Comparison of ENCODE assay signal across 27 cellular contexts in genomic region chr19:49973987-49974386, GRCh38. TPM values are rescaled to one million over a fixed set of nuclear protein-coding genes. Genes with fewer than 3 reads are reported as not detected.
DNase-seq lines count a peak whose midpoint lies in the region; ATAC-seq and TF ChIP-seq lines count a peak whose summit lies in the region.
"Had no signal": no experiment of that assay in that cellular context is flagged by ENCODE, and none has a peak within 500 bp of the region (broad histone marks: within the 10 kb centered on the region; RNA-seq: fewer than 3 reads in every experiment).

No MANE protein-coding gene starts in this region.

- H3K27ac ChIP-seq in testis, result no peak overlapping the region
- H3K27ac ChIP-seq: RWPE1, sigmoid colon, VCaP had no signal

- in situ Hi-C loops in KBM-7 (cut with MboI; ENCODE audit: low pct_unique_long_range_greater_than_20kb, low sequenced_read_pairs), result no loop called here

- no peaks in the 10 kb centered on the region for H3K9me3 ChIP-seq in testis
- H3K9me3 ChIP-seq: sigmoid colon, SK-N-SH had no signal

- intact Hi-C loops in left ventricle myocardium superior (cut with micrococcal nuclease) (no loop called here), testis (cut with DNase I; ENCODE audit: low total_unique reads) (no loop called here)

- no peak for TF ChIP-seq CTCF in testis (IDR thresholded peaks at IDR 0.05)

- no peak for TF ChIP-seq POLR2A in testis (IDR thresholded peaks at IDR 0.05)

- H3K4me3 ChIP-seq in testis, result no peak overlapping the region
- H3K4me3 ChIP-seq: sigmoid colon had no signal

- peak; percentile 49 for ATAC-seq in left ventricle myocardium superior
- ATAC-seq: stimulated activated naive B cell treated with anti-CD40 and anti-IgM and Interleukin-4, amounts not matched to agents 10 μg/mL and 1 μg/mL and 100 μg/mL, for 72 hours; T-helper 17 cell had no signal

- H3K27me3 ChIP-seq in testis, result no peaks in the 10 kb centered on the region

- WGBS in testis, 2 donors, result 64 to 92% methylated on average over 18 of the region's 18 CpGs

- DNase-seq in KBM-7, result peak; percentile 43
- DNase-seq in UCSD-AML1 (lab: John Stamatoyannopoulos, UW; ENCODE audit: unreplicated experiment), result peak; percentile 41
- DNase-seq in left ventricle myocardium superior, result peak; percentile 54
- DNase-seq in testis, result peak; percentile 24
- no peak for DNase-seq in retina
- no peak for DNase-seq in LoVo (ENCODE audit: low spot score)
- no peak for DNase-seq in NCI-H2107 (lab: John Stamatoyannopoulos, UW)
- DNase-seq: activated CD4-positive, alpha-beta T cell treated with anti-CD3 and anti-CD28 coated beads for 4 hours; activated CD8-positive, alpha-beta memory T cell treated with anti-CD3 and anti-CD28 coated beads for 24 hours; activated gamma-delta T cell treated with Interleukin-2 at 50 U/mL for 16 hours; activated T-cell treated with anti-CD3 and anti-CD28 coated beads, Interleukin-2, amount 50 U/mL, for 24 hours; central memory CD4-positive, alpha-beta T cell; islet precursor cell; NCI-H1436; NCI-H446; NCI-H774; sigmoid colon; SK-N-SH; stimulated activated naive B cell treated with anti-CD40 and anti-IgM and Interleukin-4, amounts not matched to agents 10 μg/mL and 1 μg/mL and 100 μg/mL, for 72 hours; T-helper 17 cell had no signal

- no peaks in the 10 kb centered on the region for H3K36me3 ChIP-seq in testis (ENCODE audit: low read depth, missing control alignments)

- peaks cover 9% of the 10 kb centered on the region for H3K4me1 ChIP-seq in testis

RNA-seq across cellular contexts. Expression of gene SIGLEC11, which starts 13.0 kb away (rescaled TPM):
- total RNA-seq in left ventricle myocardium superior (0.59 TPM), testis (1 to 10 TPM; 6.0 to 8.5 TPM)
- 5.8 TPM for polyA plus RNA-seq in testis (ENCODE audit: insufficient read depth, low read depth, low replicate concordance)
- total RNA-seq: dermis microvascular lymphatic vessel endothelial cell, fibroblast of lung, H4, neural crest cell, T-helper 17 cell had no signal
- polyA plus RNA-seq: BJ, fibroblast of lung, SK-N-SH had no signal

RNA-seq across cellular contexts. Expression of gene NUP62, which starts 44.7 kb away (rescaled TPM):
- total RNA-seq in left ventricle myocardium superior, result 28.4 TPM
- 100 to 1,000 TPM in 1 of 2 donors, 10 to 100 TPM in 1; 78.4 to 112 TPM for total RNA-seq in testis
- polyA plus RNA-seq in testis (ENCODE audit: insufficient read depth, low read depth, low replicate concordance), result 135 TPM

RNA-seq across cellular contexts. Expression of gene ATF5, which starts 45.0 kb away (rescaled TPM):
- 8.0 TPM for total RNA-seq in left ventricle myocardium superior
- 10 to 100 TPM; 31.3 to 38.5 TPM for total RNA-seq in testis
- polyA plus RNA-seq in testis (ENCODE audit: insufficient read depth, low read depth, low replicate concordance), result 64.5 TPM

RNA-seq across cellular contexts. Expression of gene VRK3, which starts 51.2 kb away (rescaled TPM):
- total RNA-seq in left ventricle myocardium superior (22.8 TPM), testis (100 to 1,000 TPM; 143 to 237 TPM)
- polyA plus RNA-seq in testis (ENCODE audit: insufficient read depth, low read depth, low replicate concordance), result 375 TPM

RNA-seq across cellular contexts. Expression of gene ZNF473, which starts 51.8 kb away (rescaled TPM):
- total RNA-seq in left ventricle myocardium superior (3.6 TPM), testis (10 to 100 TPM; 77.7 to 92.8 TPM)
- 106 TPM for polyA plus RNA-seq in testis (ENCODE audit: insufficient read depth, low read depth, low replicate concordance)

Comparison
In these comparisons a context has a peak if more than half of its experiments do, and no peak if none do; other contexts are left out.
1. DNase-seq: peak in KBM-7 (single experiment), UCSD-AML1 (single experiment), left ventricle myocardium superior (single experiment) and testis (single experiment); none in retina (single experiment), LoVo (single experiment) and NCI-H2107 (single experiment).